ENCODE assay signal across 8 cellular contexts in the genomic region with DNA sequence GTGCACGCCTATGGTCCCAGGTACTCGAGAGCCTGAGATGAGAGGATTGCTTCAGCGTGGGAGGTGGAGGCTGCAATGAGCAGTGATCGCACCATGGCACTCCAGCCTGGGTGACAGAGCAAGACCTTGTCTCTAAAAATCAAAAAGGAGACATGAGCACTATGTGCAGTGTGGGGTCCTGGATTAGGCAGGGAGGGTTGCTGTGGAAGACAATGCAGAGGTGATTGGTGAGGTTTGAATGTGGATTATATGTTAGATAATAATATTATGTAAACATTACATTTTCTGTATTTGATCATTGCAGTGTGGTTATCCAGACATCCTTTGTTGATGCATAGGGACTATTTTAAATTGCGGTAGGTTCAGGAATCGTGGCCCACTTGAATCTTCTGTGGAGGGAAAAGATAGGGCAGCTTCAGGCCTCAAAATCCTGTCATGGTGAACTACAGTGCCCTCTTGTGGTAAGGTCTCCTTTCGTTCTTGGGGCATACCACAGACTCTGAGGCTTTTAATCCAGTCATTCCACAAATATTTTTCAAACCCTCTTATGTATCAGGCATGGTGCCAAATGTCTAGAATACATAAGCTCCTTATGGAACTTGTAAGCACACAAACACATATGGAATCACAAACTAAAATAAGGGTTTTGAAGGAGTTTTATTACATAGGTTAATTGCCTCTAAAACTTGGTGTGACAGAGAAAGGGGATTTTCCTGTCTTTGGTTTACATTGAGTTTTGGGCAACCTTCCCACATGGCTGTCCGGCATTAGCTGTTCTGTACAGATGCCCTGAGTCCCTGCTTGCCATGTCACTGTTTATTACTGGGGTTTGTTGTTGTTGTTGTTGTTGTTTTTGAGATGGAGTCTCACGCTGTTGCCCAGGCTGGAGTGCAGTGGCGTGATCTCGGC.
DNase-seq lines count a peak whose midpoint lies in the region; ATAC-seq and TF ChIP-seq lines count a peak whose summit lies in the region.

No MANE protein-coding gene starts in this region.

- H3K4me1 ChIP-seq in NT2/D1 (ENCODE audit: insufficient read depth, insufficient read length), result peaks cover 3% of the 10 kb centered on the region
- H3K4me1 ChIP-seq in neutrophil (ENCODE audit: control insufficient read depth in 1 of 2, insufficient read depth in 1 of 2, low read depth in 1 of 2, low read length in 1 of 2), result peaks cover 41 to 42% of the 10 kb centered on the region in 2 experiments

- TF ChIP-seq POLR2A in GM18505 (IDR thresholded peaks at IDR 0.05; ENCODE audit: borderline replicate concordance, extremely low read depth, insufficient read depth, insufficient read length), result no peak

- no peaks in the 10 kb centered on the region for H3K36me3 ChIP-seq in NT2/D1 (ENCODE audit: insufficient read depth, insufficient read length, low read length)
- H3K36me3 ChIP-seq in neutrophil, result no peaks in the 10 kb centered on the region

- no peaks in the 10 kb centered on the region for H3K9me3 ChIP-seq in NT2/D1 (ENCODE audit: insufficient read depth, low read length)
- no peaks in the 10 kb centered on the region for H3K9me3 ChIP-seq in neutrophil

- H3K9ac ChIP-seq in NT2/D1 (ENCODE audit: insufficient read length, low read depth), result no peak overlapping the region

- TF ChIP-seq CTCF in fibroblast of mammary gland (conservative IDR thresholded peaks at IDR 0.05; ENCODE audit: control insufficient read depth, insufficient read depth, low read depth, low read length), result peak; percentile 87
- peak; percentile 35 for TF ChIP-seq CTCF in neutrophil (IDR thresholded peaks at IDR 0.05)

- H3K4me3 ChIP-seq in NT2/D1 (ENCODE audit: insufficient read length, low read depth) (no peak overlapping the region), fibroblast of mammary gland (ENCODE audit: control insufficient read depth, low read depth, low read length) (no peak overlapping the region), neutrophil (ENCODE audit: low read depth in 1 of 2, low read length in 1 of 2) (no peak overlapping the region)

- H3K27me3 ChIP-seq in NT2/D1 (ENCODE audit: insufficient read depth, insufficient read length) (no peaks in the 10 kb centered on the region), neutrophil (no peaks in the 10 kb centered on the region)

- ATAC-seq in GM18873 (IDR thresholded peaks at IDR 0.05; ENCODE audit: low FRiP score, unreplicated experiment) (peak; percentile 57), GM18505 (IDR thresholded peaks at IDR 0.05; ENCODE audit: unreplicated experiment) (no peak)

- DNase-seq in AML-193 (lab: John Stamatoyannopoulos, UW) (peak; percentile 75 to 78), HS-5 (ENCODE audit: low read depth) (peak; percentile 94), NT2/D1 (ENCODE audit: low read depth, low spot score) (peak; percentile 67), fibroblast of mammary gland (ENCODE audit: low read depth) (peak; percentile 94)
- peak; percentile 31 for DNase-seq in activated CD8-positive, alpha-beta memory T cell treated with anti-CD3 and anti-CD28 coated beads, Interleukin-2, amount 50 U/mL, for 4 hours

- peak overlapping the region; percentile 83 for H3K27ac ChIP-seq in neutrophil

Comparison
In these comparisons a context has a peak if more than half of its experiments do, and no peak if none do; other contexts are left out.
1. DNase-seq: peak in every context shown above with its lines; median percentile 94 in HS-5; 94 in fibroblast of mammary gland; 76 in AML-193; 67 in NT2/D1; 31 in activated CD8-positive, alpha-beta memory T cell treated with anti-CD3 and anti-CD28 coated beads, Interleukin-2, amount 50 U/mL, for 4 hours.